35 cellular contexts compared by ENCODE assay signal in genomic region chr1:166937962-166938361, GRCh38. TPM values are rescaled to one million over a fixed set of nuclear protein-coding genes. Genes with fewer than 3 reads are reported as not detected.
"Had no signal": no experiment of that assay in that cellular context is flagged by ENCODE, and none has a peak within 500 bp of the region (broad histone marks: within the 10 kb centered on the region; RNA-seq: fewer than 3 reads in every experiment).

No MANE protein-coding gene starts in this region.

- H3K27ac ChIP-seq: adrenal gland, ascending aorta, body of pancreas, brain microvascular endothelial cell, breast epithelium, cardiac muscle cell had no signal

- ATAC-seq: activated naive CD4-positive, alpha-beta T cell treated with anti-CD3 and anti-CD28 coated beads, Interleukin-2, amount 50 U/mL, for 72 hours; activated naive CD8-positive, alpha-beta T cell treated with anti-CD3 and anti-CD28 coated beads, Interleukin-2, amount 50 U/mL, for 24 hours; activated T-cell treated with anti-CD3 and anti-CD28 coated beads, Interleukin-2, amount 50 U/mL, for 4 hours; activated T-cell treated with anti-CD3 and anti-CD28 coated beads, Interleukin-2, amount 50 U/mL, for 72 hours; activated T-helper 17 cell treated with anti-CD3 and anti-CD28 coated beads, Interleukin-2, amount 50 U/mL, for 72 hours; body of pancreas had no signal

- H3K4me3 ChIP-seq: adrenal gland, ascending aorta, body of pancreas, breast epithelium, cardiac muscle cell had no signal

- DNase-seq: activated effector memory CD4-positive, alpha-beta T cell treated with anti-CD3 and anti-CD28 coated beads, Interleukin-2, amount 50 U/mL, for 16 hours; activated effector memory CD4-positive, alpha-beta T cell treated with Interleukin-2 at 50 U/mL for 16 hours; activated gamma-delta T cell; activated gamma-delta T cell treated with Interleukin-2 at 50 U/mL for 16 hours; activated naive CD4-positive, alpha-beta T cell; activated naive CD4-positive, alpha-beta T cell treated with anti-CD3 and anti-CD28 coated beads for 36 hours; activated naive CD4-positive, alpha-beta T cell treated with anti-CD3 and anti-CD28 coated beads, Interleukin-2, amount 10 ng/mL, durations not matched to agents 7 days and 5 days; activated naive CD4-positive, alpha-beta T cell treated with anti-CD3 and anti-CD28 coated beads, Interleukin-2, amount 50 U/mL, for 16 hours; activated naive CD4-positive, alpha-beta T cell treated with Interleukin-2 at 50 U/mL for 16 hours; activated naive CD8-positive, alpha-beta T cell treated with anti-CD3 and anti-CD28 coated beads for 36 hours; activated naive CD8-positive, alpha-beta T cell treated with anti-CD3 and anti-CD28 coated beads, Interleukin-2, amount 10 ng/mL, durations not matched to agents 7 days and 5 days; activated naive CD8-positive, alpha-beta T cell treated with anti-CD3 and anti-CD28 coated beads, Interleukin-2, amount 50 U/mL, for 24 hours; activated T-cell treated with anti-CD3 and anti-CD28 coated beads, Interleukin-2, amount 50 U/mL, for 1 hour; activated T-cell treated with anti-CD3 and anti-CD28 coated beads, Interleukin-2, amount 50 U/mL, for 24 hours; activated T-cell treated with anti-CD3 and anti-CD28 coated beads, Interleukin-2, amount 50 U/mL, for 4 hours; activated T-cell treated with anti-CD3 and anti-CD28 coated beads, Interleukin-2, amount 50 U/mL, for 48 hours; activated T-cell treated with anti-CD3 and anti-CD28 coated beads, Interleukin-2, amount 50 U/mL, for 72 hours; adrenal gland; amniotic stem cell; amygdala; anterior cingulate cortex; aorta; body of pancreas; brain microvascular endothelial cell; caudate nucleus; central memory CD4-positive, alpha-beta T cell; cerebellar nuclear complex had no signal

- H3K27me3 ChIP-seq: ascending aorta, body of pancreas, breast epithelium, cardiac muscle cell had no signal

- H3K9me3 ChIP-seq: adrenal gland, ascending aorta, body of pancreas, breast epithelium had no signal

- H3K36me3 ChIP-seq: adrenal gland, ascending aorta, brain microvascular endothelial cell, breast epithelium, cardiac muscle cell had no signal

- H3K4me1 ChIP-seq: adrenal gland, ascending aorta, body of pancreas, breast epithelium had no signal

RNA-seq across cellular contexts. Expression of gene ILDR2, which starts 37.4 kb away (rescaled TPM):
- total RNA-seq: ascending aorta, bronchial epithelial cell had no signal
- polyA plus RNA-seq: aorta had no signal

RNA-seq across cellular contexts. Expression of gene MAEL, which starts 51.1 kb away (rescaled TPM):
- total RNA-seq: activated naive CD4-positive, alpha-beta T cell treated with anti-CD3 and anti-CD28 coated beads, Interleukin-2, amount 50 U/mL, for 72 hours; activated naive CD8-positive, alpha-beta T cell treated with anti-CD3 and anti-CD28 coated beads, Interleukin-2, amount 10 ng/mL, durations not matched to agents 7 days and 5 days; activated T-helper 1 cell treated with anti-CD3 and anti-CD28 coated beads, Interleukin-12 subunit alpha, Interleukin-12 subunit beta, Interleukin-2, Interleukin-4 antibody, amounts not matched to agents 30 ng/mL and 10 ng/mL and 1 ng/mL, durations not matched to agents 14 hours and 24 hours and 36 hours; activated T-helper 17 cell treated with anti-CD3 and anti-CD28 coated beads, Interleukin-2, amount 50 U/mL, for 72 hours; activated T-helper 2 cell treated with anti-CD3 and anti-CD28 coated beads, Interferon-gamma antibody, Interleukin-2, Interleukin-4, amounts not matched to agents 10 μg/mL and 5 μg/mL and 100 μg/mL, durations not matched to agents 14 hours and 24 hours and 36 hours; adrenal gland; aorta; ascending aorta; body of pancreas; bronchial epithelial cell had no signal
